8 cellular contexts compared by ENCODE assay signal in genomic region chr6:123802697-123803455, GRCh38. TPM values are rescaled to one million over a fixed set of nuclear protein-coding genes. Genes with fewer than 3 reads are reported as not detected.
DNase-seq lines count a peak whose midpoint lies in the region.

No MANE protein-coding gene starts in this region.

- peak overlapping the region; percentile 69 for H3K27ac ChIP-seq in temporal lobe (ENCODE audit: low read depth, low read length)

- no peaks in the 10 kb centered on the region for H3K27me3 ChIP-seq in neuron (ENCODE audit: insufficient read depth, low read length)

- H3K36me3 Mint-ChIP-seq in activated naive CD4-positive, alpha-beta T cell treated with anti-CD3 and anti-CD28 coated beads, Interleukin-2, amount 10 ng/mL, durations not matched to agents 7 days and 5 days = no peaks in the 10 kb centered on the region

- H3K4me3 Mint-ChIP-seq in activated naive CD4-positive, alpha-beta T cell treated with anti-CD3 and anti-CD28 coated beads, Interleukin-2, amount 10 ng/mL, durations not matched to agents 7 days and 5 days = peak overlapping the region; percentile 42

- H2AFZ ChIP-seq in neuron (ENCODE audit: low read depth, low read length) = peak overlapping the region; percentile 92

- peaks cover 30% of the 10 kb centered on the region for H3K27me3 Mint-ChIP-seq in activated naive CD4-positive, alpha-beta T cell treated with anti-CD3 and anti-CD28 coated beads, Interleukin-2, amount 10 ng/mL, durations not matched to agents 7 days and 5 days

- no peaks in the 10 kb centered on the region for H3K9me3 Mint-ChIP-seq in activated naive CD4-positive, alpha-beta T cell treated with anti-CD3 and anti-CD28 coated beads, Interleukin-2, amount 10 ng/mL, durations not matched to agents 7 days and 5 days

- H3K9me3 ChIP-seq in neuron (ENCODE audit: low read length) = no peaks in the 10 kb centered on the region

- peaks cover 16% of the 10 kb centered on the region for H3K4me1 Mint-ChIP-seq in activated naive CD4-positive, alpha-beta T cell treated with anti-CD3 and anti-CD28 coated beads, Interleukin-2, amount 10 ng/mL, durations not matched to agents 7 days and 5 days

- no peaks in the 10 kb centered on the region for H3K36me3 ChIP-seq in neuron (ENCODE audit: insufficient read depth, low read length)

- H3K27ac Mint-ChIP-seq in activated naive CD4-positive, alpha-beta T cell treated with anti-CD3 and anti-CD28 coated beads, Interleukin-2, amount 10 ng/mL, durations not matched to agents 7 days and 5 days = no peak overlapping the region

- H3K4me1 ChIP-seq in neuron (ENCODE audit: insufficient read depth, low read length) = peaks cover 13% of the 10 kb centered on the region

- CTCF ChIA-PET in activated naive CD4-positive, alpha-beta T cell treated with anti-CD3 and anti-CD28 coated beads, Interleukin-2, amount 10 ng/mL, durations not matched to agents 7 days and 5 days (lab: Charles Lee) = interaction anchor here (0.9 to 1.5 kb wide), 7 partner anchors 12 to 1312 kb away, joined by 3 to 5 read pairs (median 4); no protein-coding TSS in a partner anchor

- peak; percentile 63 for DNase-seq in EL
- DNase-seq in H4 (ENCODE audit: low spot score) = peak; percentile 72
- peak; percentile 78 for DNase-seq in LHCN-M2 (ENCODE audit: low read depth)
- peak; percentile 56 for DNase-seq in RPMI7951 (ENCODE audit: low read depth)
- DNase-seq in activated naive CD4-positive, alpha-beta T cell treated with anti-CD3 and anti-CD28 coated beads, Interleukin-2, amount 10 ng/mL, durations not matched to agents 7 days and 5 days = peak; percentile 75
- peak; percentile 63 for DNase-seq in germinal center (ENCODE audit: low spot score)

- peak overlapping the region; percentile 70 for H3K4me3 ChIP-seq in neuron (ENCODE audit: low read length)

RNA-seq across cellular contexts. Expression of gene NKAIN2, which starts 0.8 kb away (rescaled TPM):
- total RNA-seq in H4 (2014; rRNA removed; shearing (Covaris generic)) = 0.23 and 0.45 TPM in 2 replicates
- 0.06 TPM in 1 of 2 replicates, not detected in the other for total RNA-seq in LHCN-M2 (2014; rRNA removed)
- 0.34 TPM for polyA plus RNA-seq in LHCN-M2 (2012)
- total RNA-seq in RPMI7951 (2014; rRNA removed; shearing (Covaris generic)) = not detected in 2 replicates
- 115 TPM for total RNA-seq in temporal lobe

Comparison
In these comparisons a context has a peak if more than half of its experiments do, and no peak if none do; other contexts are left out.
1. Peak in every context shown above with its lines: DNase-seq, H3K4me3 ChIP-seq and H3K27ac ChIP-seq.
2. RNA of gene NKAIN2, which starts 0.8 kb away (total RNA-seq): 115 TPM in temporal lobe (single experiment); 0.23 to 0.45 TPM in H4, 0.06 TPM in LHCN-M2 and not detected in RPMI7951; every median in the first group is over 10 times any median in the second.